Comparison of ENCODE assay signal across 10 cellular contexts in genomic region chr18:63322246-63322645, GRCh38. TPM values are rescaled to one million over a fixed set of nuclear protein-coding genes. Genes with fewer than 3 reads are reported as not detected.
DNase-seq lines count a peak whose midpoint lies in the region; ATAC-seq and TF ChIP-seq lines count a peak whose summit lies in the region.
"Had no signal": no experiment of that assay in that cellular context is flagged by ENCODE, and none has a peak within 500 bp of the region (broad histone marks: within the 10 kb centered on the region; RNA-seq: fewer than 3 reads in every experiment).

No MANE protein-coding gene starts in this region.

- H3K4me1 ChIP-seq in colonic mucosa (peaks cover 3% of the 10 kb centered on the region), skeletal muscle tissue (ENCODE audit: control insufficient read depth in 3 of 3, insufficient read depth in 3 of 3, low read length in 3 of 3) (peaks cover 11 to 24% (median 14%) of the 10 kb centered on the region in 3 donors), endodermal cell (ENCODE audit: control insufficient read depth, insufficient read depth, low read length) (peaks cover 4% of the 10 kb centered on the region)

- intact Hi-C loops in colonic mucosa (cut with DNase I): loop anchor here (2.0 kb wide), 1 partner anchor 307 kb away; no protein-coding TSS in a partner anchor

- no peaks in the 10 kb centered on the region for H3K27me3 ChIP-seq in colonic mucosa
- H3K27me3 ChIP-seq in skeletal muscle tissue (ENCODE audit: control insufficient read depth in 3 of 3, insufficient read depth in 3 of 3, low read length in 3 of 3): no peaks in the 10 kb centered on the region
- peaks cover 33% of the 10 kb centered on the region for H3K27me3 ChIP-seq in endodermal cell (ENCODE audit: control insufficient read depth, insufficient read depth, low read length, poor library complexity, severe bottlenecking)
- H3K27me3 ChIP-seq: body of pancreas had no signal

- no peaks in the 10 kb centered on the region for H3K9me3 Mint-ChIP-seq in T-helper 2 cell treated with Interferon-gamma antibody and Interleukin-4, amounts not matched to agents 5 μg/mL and 100 μg/mL, for 36 hours
- H3K9me3 Mint-ChIP-seq in endodermal cell: no peaks in the 10 kb centered on the region

- 89 to 93% methylated on average over 2 to 5 of the region's 5 CpGs for WGBS in endodermal cell (ENCODE audit: insufficient coverage in 1 of 2, insufficient read length in 1 of 2), 2 experiments

- no peak for ATAC-seq in HG03095 (IDR thresholded peaks at IDR 0.05; ENCODE audit: unreplicated experiment)
- ATAC-seq: body of pancreas had no signal

- H3K36me3 ChIP-seq in colonic mucosa: no peaks in the 10 kb centered on the region
- H3K36me3 ChIP-seq in skeletal muscle tissue (ENCODE audit: control insufficient read depth in 3 of 3, insufficient read depth in 3 of 3, low read length in 3 of 3): no peaks in the 10 kb centered on the region
- H3K36me3 ChIP-seq in endodermal cell (ENCODE audit: control insufficient read depth, insufficient read depth, low read length): no peaks in the 10 kb centered on the region

- no peak overlapping the region for H3K4me3 Mint-ChIP-seq in T-helper 2 cell treated with Interferon-gamma antibody and Interleukin-4, amounts not matched to agents 5 μg/mL and 100 μg/mL, for 36 hours
- no peak overlapping the region for H3K4me3 Mint-ChIP-seq in endodermal cell

- H3K36me3 Mint-ChIP-seq in T-helper 2 cell treated with Interferon-gamma antibody and Interleukin-4, amounts not matched to agents 5 μg/mL and 100 μg/mL, for 36 hours (ENCODE audit: low read depth): peaks cover 17% of the 10 kb centered on the region
- no peaks in the 10 kb centered on the region for H3K36me3 Mint-ChIP-seq in endodermal cell (ENCODE audit: low read depth)

- H3K9ac ChIP-seq in colonic mucosa (ENCODE audit: low read depth in 2 of 2, low read length in 2 of 2): no peak overlapping the region
- H3K9ac ChIP-seq in skeletal muscle tissue (ENCODE audit: low read depth in 1 of 3, low read length in 3 of 3): no peak overlapping the region
- no peak overlapping the region for H3K9ac ChIP-seq in endodermal cell (ENCODE audit: extremely low read depth, low read length, poor library complexity, severe bottlenecking)

- H3K27ac Mint-ChIP-seq in T-helper 2 cell treated with Interferon-gamma antibody and Interleukin-4, amounts not matched to agents 5 μg/mL and 100 μg/mL, for 36 hours: no peak overlapping the region
- no peak overlapping the region for H3K27ac Mint-ChIP-seq in endodermal cell

- H3K4me1 Mint-ChIP-seq in T-helper 2 cell treated with Interferon-gamma antibody and Interleukin-4, amounts not matched to agents 5 μg/mL and 100 μg/mL, for 36 hours (ENCODE audit: low read depth): peaks cover 14% of the 10 kb centered on the region
- H3K4me1 Mint-ChIP-seq in endodermal cell: peaks cover 16% of the 10 kb centered on the region

- TF ChIP-seq CTCF in colonic mucosa (IDR thresholded peaks at IDR 0.05) (no peak), endodermal cell (conservative IDR thresholded peaks at IDR 0.05) (no peak)

- H3K9me3 ChIP-seq in colonic mucosa: no peaks in the 10 kb centered on the region
- no peaks in the 10 kb centered on the region for H3K9me3 ChIP-seq in skeletal muscle tissue (ENCODE audit: control insufficient read depth in 3 of 3, low read length in 3 of 3)
- no peaks in the 10 kb centered on the region for H3K9me3 ChIP-seq in endodermal cell (ENCODE audit: control insufficient read depth, low read length)
- H3K9me3 ChIP-seq: body of pancreas, mucosa of descending colon had no signal

- H3K4me3 ChIP-seq in colonic mucosa (no peak overlapping the region), skeletal muscle tissue (ENCODE audit: low read length in 3 of 3) (no peak overlapping the region), endodermal cell (ENCODE audit: low read length) (no peak overlapping the region)
- H3K4me3 ChIP-seq: body of pancreas, mucosa of descending colon had no signal

- peak overlapping the region; percentile 11 for H3K27ac ChIP-seq in colonic mucosa
- peak overlapping the region; percentile 55 for H3K27ac ChIP-seq in skeletal muscle tissue (ENCODE audit: low read depth, low read length)
- H3K27ac ChIP-seq in endodermal cell (ENCODE audit: low read depth, low read length): no peak overlapping the region

- no peaks in the 10 kb centered on the region for H3K27me3 Mint-ChIP-seq in T-helper 2 cell treated with Interferon-gamma antibody and Interleukin-4, amounts not matched to agents 5 μg/mL and 100 μg/mL, for 36 hours (ENCODE audit: low read depth)
- peaks cover 33% of the 10 kb centered on the region for H3K27me3 Mint-ChIP-seq in endodermal cell (ENCODE audit: insufficient read depth)

- DNase-seq in GF-D8 (lab: John Stamatoyannopoulos, UW) (peak; percentile 74), NOMO-1 treated with DMSO at 0.1 percent for 48 hours (lab: John Stamatoyannopoulos, UW; ENCODE audit: unreplicated experiment) (peak; percentile 85), colonic mucosa (no peak), iPS-NIHi7 (ENCODE audit: extremely low spot score) (no peak), endodermal cell (no peak)
- no peak for DNase-seq in T-helper 2 cell treated with Interferon-gamma antibody and Interleukin-4, amounts not matched to agents 5 μg/mL and 100 μg/mL, for 36 hours (ENCODE audit: low spot score)

RNA-seq across cellular contexts. Expression of gene BCL2, which starts 2.7 kb away (rescaled TPM):
- total RNA-seq in colonic mucosa: 10 to 100 TPM; 13.9 to 16.4 TPM
- total RNA-seq in skeletal muscle tissue: 39.1 TPM
- total RNA-seq in endodermal cell: 1 to 10 TPM; 1.4 to 2.3 TPM
- polyA plus RNA-seq in endodermal cell (2013, experiment 1 of 2): 6.3 TPM
- 5.0 TPM for polyA plus RNA-seq in endodermal cell (2013, experiment 2 of 2)

RNA-seq across cellular contexts. Expression of gene KDSR, which starts 44.8 kb away (rescaled TPM):
- 10 to 100 TPM; 32.8 to 55.3 TPM for total RNA-seq in colonic mucosa
- 12.5 TPM for total RNA-seq in skeletal muscle tissue
- 10 to 100 TPM; 39.3 to 51.0 TPM for total RNA-seq in endodermal cell
- 35.0 TPM for polyA plus RNA-seq in endodermal cell (2013, experiment 1 of 2)
- 33.0 TPM for polyA plus RNA-seq in endodermal cell (2013, experiment 2 of 2)

Comparison
In these comparisons a context has a peak if more than half of its experiments do, and no peak if none do; other contexts are left out.
1. DNase-seq: peak in GF-D8 (single experiment) and NOMO-1 treated with DMSO at 0.1 percent for 48 hours (single experiment); none in colonic mucosa (single experiment), T-helper 2 cell treated with Interferon-gamma antibody and Interleukin-4, amounts not matched to agents 5 μg/mL and 100 μg/mL, for 36 hours (single experiment), iPS-NIHi7 (single experiment) and endodermal cell (single experiment).
2. RNA of gene BCL2, which starts 2.7 kb away (total RNA-seq): 39.1 TPM in skeletal muscle tissue (single experiment) and 13.9 to 16.4 TPM in colonic mucosa; 1.4 to 2.3 TPM in endodermal cell; every median in the first group is over 4 times any median in the second.